18 cellular contexts compared by ENCODE assay signal in the genomic region with DNA sequence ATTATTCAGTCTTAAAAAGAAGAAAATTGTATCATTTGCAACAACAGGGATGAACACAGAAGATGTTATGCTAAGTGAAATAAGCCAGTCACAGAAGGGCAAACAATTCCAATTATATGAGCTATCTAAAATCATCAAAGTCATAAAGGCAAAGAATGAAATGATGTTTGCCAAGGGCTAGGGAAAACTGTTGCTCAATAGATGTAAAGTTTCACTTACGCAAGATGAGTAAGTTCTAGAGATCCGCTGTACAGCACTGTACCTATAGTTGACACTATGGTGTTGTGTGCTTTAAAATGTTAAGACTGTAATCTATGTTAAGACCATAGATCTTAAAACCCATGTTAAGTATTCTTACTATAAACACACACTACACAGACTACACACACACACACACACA.
DNase-seq lines count a peak whose midpoint lies in the region; ATAC-seq, FAIRE-seq and TF ChIP-seq lines count a peak whose summit lies in the region.
"Had no signal": no experiment of that assay in that cellular context is flagged by ENCODE, and none has a peak within 500 bp of the region (broad histone marks: within the 10 kb centered on the region; RNA-seq: fewer than 3 reads in every experiment).

No MANE protein-coding gene starts in this region.

- H3K4ac ChIP-seq in IMR-90 (ENCODE audit: low read depth, low read length), result no peak overlapping the region

- FAIRE-seq in GM18507 (lab: Jason Lieb, UNC), result peak; percentile 18
- FAIRE-seq: H54, K562 had no signal

- no peak for DNase-seq in GM18507 (ENCODE audit: extremely low spot score, insufficient read length, low read depth)
- no peak for DNase-seq in IMR-90
- DNase-seq in amniotic epithelial cell (ENCODE audit: low read depth), result peak; percentile 4
- no peak for DNase-seq in left colon
- DNase-seq in dorsolateral prefrontal cortex, result no peak
- no peak for DNase-seq in retina
- no peak for DNase-seq in coronary artery (ENCODE audit: low spot score)
- DNase-seq: BE2C, DMS79, NCI-H1694, NCI-H2081, NCI-H2171 treated with DMSO at 0.1 percent for 48 hours, NCI-H526 treated with DMSO at 0.1 percent for 48 hours, OCI-M1, Right ventricle myocardium superior had no signal

- H3K9me3 ChIP-seq in IMR-90 (ENCODE audit: control insufficient read depth, insufficient read depth, low read length), result no peaks in the 10 kb centered on the region; the same call in 1 of the 2 replicates
- H3K9me3 ChIP-seq: BE2C had no signal

- intact Hi-C loops in IMR-90 (cut with micrococcal nuclease), result no loop called here
- intact Hi-C loops in left colon (cut with DNase I, micrococcal nuclease), result no loop called here
- intact Hi-C loops in dorsolateral prefrontal cortex (cut with DNase I), result no loop called here

- no peak overlapping the region for H2BK120ac ChIP-seq in IMR-90 (ENCODE audit: low read depth, low read length)

- no peaks in the 10 kb centered on the region for H3K79me1 ChIP-seq in IMR-90 (ENCODE audit: low read depth in 1 of 2, low read length in 2 of 2)

- no peak for TF ChIP-seq POLR2A in IMR-90 (IDR thresholded peaks at IDR 0.05; ENCODE audit: low read depth, low read length)

- dilution Hi-C loops in IMR-90 (cut with HindIII; ENCODE audit: low sequenced_read_pairs, unreplicated experiment), result no loop called here

- H3K56ac ChIP-seq in IMR-90 (ENCODE audit: extremely low read depth, insufficient read depth, low read length), result no peak overlapping the region

- H3K27me3 ChIP-seq in IMR-90 (ENCODE audit: control insufficient read depth, insufficient read depth, low read length), result no peaks in the 10 kb centered on the region
- H3K27me3 ChIP-seq in dorsolateral prefrontal cortex, result no peaks in the 10 kb centered on the region
- H3K27me3 ChIP-seq: BE2C had no signal

- H3K14ac ChIP-seq in IMR-90 (replicated peaks; ENCODE audit: low read depth, low read length), result no peak overlapping the region

- no peak overlapping the region for H4K8ac ChIP-seq in IMR-90 (ENCODE audit: low read depth in 2 of 2, low read length in 2 of 2)

- no peak overlapping the region for H3K4me3 ChIP-seq in IMR-90 (ENCODE audit: insufficient read depth, low read depth, low read length)
- no peak overlapping the region for H3K4me3 ChIP-seq in dorsolateral prefrontal cortex
- H3K4me3 ChIP-seq in coronary artery, result no peak overlapping the region
- H3K4me3 ChIP-seq: K562, SK-N-MC had no signal

- no peak overlapping the region for H2AFZ ChIP-seq in IMR-90 (replicated peaks; ENCODE audit: low read length, poor library complexity)

- no peak overlapping the region for H3K23ac ChIP-seq in IMR-90 (ENCODE audit: low read depth, low read length)

- ATAC-seq in IMR-90 (ENCODE audit: low read depth) (no peak), left colon (peak; percentile 35)
- ATAC-seq: K562 had no signal

- H2AK5ac ChIP-seq in IMR-90 (ENCODE audit: low read depth, low read length), result no peak overlapping the region

- H3K4me2 ChIP-seq in IMR-90 (ENCODE audit: low read depth, low read length), result no peak overlapping the region

- TF ChIP-seq CTCF in IMR-90 (conservative IDR thresholded peaks at IDR 0.05; ENCODE audit: low read depth, low read length) (no peak), dorsolateral prefrontal cortex (IDR thresholded peaks at IDR 0.05 in 54 of 56, conservative IDR thresholded peaks at IDR 0.05 in 2 of 56; ENCODE audit: low read depth in 1 of 56, partially characterized antibody in 56 of 56) (no peak), coronary artery (IDR thresholded peaks at IDR 0.05) (no peak)

- no peak overlapping the region for H3K9ac ChIP-seq in IMR-90 (ENCODE audit: low read depth, low read length)

- no peak overlapping the region for H2BK15ac ChIP-seq in IMR-90 (ENCODE audit: low read depth, low read length)

- no peak overlapping the region for H2BK5ac ChIP-seq in IMR-90 (ENCODE audit: low read depth, low read length, poor library complexity, severe bottlenecking)

- H3K36me3 ChIP-seq in IMR-90 (ENCODE audit: control insufficient read depth, insufficient read depth, low read length), result no peaks in the 10 kb centered on the region
- H3K36me3 ChIP-seq: BE2C had no signal

- no peak overlapping the region for H4K5ac ChIP-seq in IMR-90 (ENCODE audit: low read depth, low read length)

- no CpG with 5 or more reads among the region's 2 CpGs for WGBS in IMR-90 (ENCODE audit: extremely low coverage in 2 of 2, insufficient read length in 1 of 2), 2 experiments

- no peaks in the 10 kb centered on the region for H3K9me1 ChIP-seq in IMR-90 (ENCODE audit: insufficient read depth, low read length)

- TF ChIP-seq RAD21 in IMR-90 (IDR thresholded peaks at IDR 0.05; ENCODE audit: low read length), result no peak

- H2BK20ac ChIP-seq in IMR-90 (ENCODE audit: low read depth, low read length), result no peak overlapping the region

- no peaks in the 10 kb centered on the region for H4K20me1 ChIP-seq in IMR-90 (ENCODE audit: insufficient read depth, low read length)

- CTCF ChIA-PET in IMR-90 (lab: Yijun Ruan, JAX), result interaction anchor here (0.7 kb wide), 1 partner anchor 194 kb away, joined by 7 read pairs; no protein-coding TSS in a partner anchor

- H3K18ac ChIP-seq in IMR-90 (ENCODE audit: low read depth, low read length), result no peak overlapping the region

- no peak overlapping the region for H3K27ac ChIP-seq in IMR-90 (ENCODE audit: insufficient read depth, low read length)
- no peak overlapping the region for H3K27ac ChIP-seq in dorsolateral prefrontal cortex
- no peak overlapping the region for H3K27ac ChIP-seq in coronary artery
- H3K27ac ChIP-seq: SK-N-MC had no signal

- no TSS peak for BruUV-seq in IMR-90 (replicated peaks; lab: Mats Ljungman, UMichigan)

- no peak overlapping the region for H4K91ac ChIP-seq in IMR-90 (ENCODE audit: insufficient read depth, low read depth, low read length)

- in situ Hi-C loops in IMR-90 (cut with MboI; ENCODE audit: low sequenced_read_pairs), result no loop called here

- POLR2A ChIA-PET in IMR-90 (lab: Charles Lee; ENCODE audit: unreplicated experiment), result no interaction called here

- no peaks in the 10 kb centered on the region for H3K4me1 ChIP-seq in IMR-90 (ENCODE audit: control insufficient read depth, insufficient read depth, low read length)
- H3K4me1 ChIP-seq: BE2C had no signal

- H2AK9ac ChIP-seq in IMR-90 (replicated peaks; ENCODE audit: low read depth, low read length, poor library complexity), result no peak overlapping the region

TF ChIP-seq in IMR-90, 13 proteins besides CTCF, POLR2A, EP300 and RAD21:
- TF ChIP-seq CEBPB (IDR thresholded peaks at IDR 0.05; ENCODE audit: low read depth, low read length) (peak; percentile 57), FOS (IDR thresholded peaks at IDR 0.05; ENCODE audit: low read depth, low read length) (no peak)
